11 cellular contexts compared by ENCODE assay signal in the genomic region with DNA sequence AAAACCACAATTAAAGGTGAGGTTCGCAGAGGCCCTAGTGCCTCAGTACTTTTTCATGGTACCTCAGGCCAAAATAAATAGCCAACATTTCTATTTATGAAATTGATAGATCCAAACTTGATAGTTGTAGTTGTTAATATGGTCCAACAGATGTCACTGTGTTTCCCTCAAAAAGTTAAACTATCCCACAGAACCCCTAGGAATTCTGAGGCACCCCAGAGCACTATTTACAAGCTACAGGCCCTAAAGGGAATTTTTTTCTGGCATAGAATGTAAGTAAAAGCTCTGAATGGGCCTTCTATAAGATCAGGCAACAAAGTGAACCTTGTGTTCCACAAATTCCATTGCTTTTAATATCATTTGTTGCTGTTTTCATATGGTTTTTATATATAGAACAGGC. TPM values are rescaled to one million over a fixed set of nuclear protein-coding genes. Genes with fewer than 3 reads are reported as not detected.
A peak's percentile ranks its signal among the peaks of the same experiment; 100 is the strongest.
DNase-seq lines count a peak whose midpoint lies in the region; ATAC-seq and TF ChIP-seq lines count a peak whose summit lies in the region.
"Had no signal": no experiment of that assay in that cellular context is flagged by ENCODE, and none has a peak within 500 bp of the region (broad histone marks: within the 10 kb centered on the region; RNA-seq: fewer than 3 reads in every experiment).

No MANE protein-coding gene starts in this region.

- H3K9me3 ChIP-seq in A673 (ENCODE audit: low read depth, low read length, poor library complexity, severe bottlenecking): no peaks in the 10 kb centered on the region
- no peaks in the 10 kb centered on the region for H3K9me3 ChIP-seq in hepatocyte (ENCODE audit: low read depth)

- DNase-seq in A673 (ENCODE audit: low spot score) (peak; percentile 45), EH (ENCODE audit: low read depth) (peak; percentile 33), SK-MEL-5 (ENCODE audit: low read depth, low spot score) (peak; percentile 79), hepatocyte (ENCODE audit: low spot score) (no peak), retina (no peak), superior temporal gyrus (ENCODE audit: extremely low spot score) (no peak), A172 (ENCODE audit: low spot score) (no peak)
- DNase-seq: activated B cell treated with CpG ODN at 0.5 μM for 24 hours, left ventricle myocardium superior, NCI-H1417 treated with DMSO at 0.1 percent for 48 hours had no signal

- peaks cover 9% of the 10 kb centered on the region for H3K79me2 ChIP-seq in hepatocyte

- ATAC-seq in HG03354 (IDR thresholded peaks at IDR 0.05; ENCODE audit: poor library complexity, severe bottlenecking, unreplicated experiment): no peak
- ATAC-seq: left ventricle myocardium superior had no signal

- POLR2A ChIA-PET in A673 (lab: Charles Lee; ENCODE audit: low non-redundant PET): no interaction called here

- no peak overlapping the region for H3K27ac ChIP-seq in A673 (ENCODE audit: low read depth, low read length, poor library complexity, severe bottlenecking)
- H3K27ac ChIP-seq in hepatocyte: no peak overlapping the region

- H3K4me2 ChIP-seq in hepatocyte: no peak overlapping the region

- CTCF ChIA-PET in A673 (lab: Charles Lee): interaction anchor here (0.7 to 1.1 kb wide), 3 partner anchors 9 to 579 kb away, joined by 3 to 4 read pairs (median 3); no protein-coding TSS in a partner anchor

- H2AFZ ChIP-seq in hepatocyte: no peak overlapping the region

- no TSS peak for BruUV-seq in A673 (replicated peaks; lab: Mats Ljungman, UMichigan)

- H3K36me3 ChIP-seq in A673 (ENCODE audit: insufficient read depth, low read length, poor library complexity, severe bottlenecking) (no peaks in the 10 kb centered on the region), hepatocyte (replicated peaks; ENCODE audit: insufficient read depth, low read depth) (no peaks in the 10 kb centered on the region)

- no peaks in the 10 kb centered on the region for H4K20me1 ChIP-seq in hepatocyte (ENCODE audit: insufficient read depth, poor library complexity, severe bottlenecking)

- H3K27me3 ChIP-seq in A673 (replicated peaks; ENCODE audit: insufficient read depth, low read depth, low read length, poor library complexity) (no peaks in the 10 kb centered on the region), hepatocyte (no peaks in the 10 kb centered on the region)

- H3K4me3 ChIP-seq in A673 (ENCODE audit: low read depth, low read length, poor library complexity, severe bottlenecking): no peak overlapping the region
- H3K4me3 ChIP-seq in hepatocyte: no peak overlapping the region

- TF ChIP-seq CTCF in A673 (conservative IDR thresholded peaks at IDR 0.05; ENCODE audit: low read depth, low read length) (peak; percentile 54), hepatocyte (IDR thresholded peaks at IDR 0.05; ENCODE audit: poor library complexity) (peak; percentile 49)

- in situ Hi-C loops in SK-MEL-5 (cut with HindIII; ENCODE audit: low pct_unique_long_range_greater_than_20kb, low sequenced_read_pairs): no loop called here

- WGBS in hepatocyte (ENCODE audit: low lambda C conversion rate, missing lambda C conversion rate): 82% methylated on average over 1 of the region's 1 CpG

- peaks cover 6% of the 10 kb centered on the region for H3K4me1 ChIP-seq in A673 (ENCODE audit: insufficient read depth, low read length, poor library complexity, severe bottlenecking)
- no peaks in the 10 kb centered on the region for H3K4me1 ChIP-seq in hepatocyte (ENCODE audit: insufficient read depth)

- intact Hi-C loops in A673 (cut with micrococcal nuclease; ENCODE audit: unreplicated experiment): loop anchor here (5.0 to 10.0 kb wide), 3 partner anchors 201 to 504 kb away; no protein-coding TSS in a partner anchor

- H3K9me2 ChIP-seq in hepatocyte (replicated peaks; ENCODE audit: insufficient read depth): no peaks in the 10 kb centered on the region

RNA-seq across cellular contexts. Expression of gene ARL4A, which starts 3.8 kb away (rescaled TPM):
- 15.9 and 18.3 TPM in 2 replicates for total RNA-seq in A673 (2021)
- total RNA-seq in SK-MEL-5 (2014; rRNA removed; shearing (Covaris generic)): 32.2 and 33.5 TPM in 2 replicates
- polyA plus RNA-seq in SK-MEL-5 (2015; cell fraction: cytosol; rRNA removed): 12.4 and 18.8 TPM in 2 replicates
- polyA plus RNA-seq in SK-MEL-5 (2015; cell fraction: nucleus; rRNA removed): 20.6 and 24.3 TPM in 2 replicates
- 64.0 and 66.7 TPM in 2 replicates for total RNA-seq in hepatocyte
- polyA plus RNA-seq in hepatocyte: 59.3 and 60.3 TPM in 2 replicates
- 53.5 and 62.1 TPM in 2 replicates for total RNA-seq in A172 (2014; rRNA removed; shearing (Covaris generic))

Comparison
In these comparisons a context has a peak if more than half of its experiments do, and no peak if none do; other contexts are left out.
1. DNase-seq: peak in A673 (single experiment), EH (single experiment) and SK-MEL-5 (single experiment); none in hepatocyte (single experiment), retina (single experiment), superior temporal gyrus (single experiment) and A172 (single experiment).